19 cellular contexts compared by ENCODE assay signal in genomic region chr21:28899744-28900143, GRCh38.
DNase-seq lines count a peak whose midpoint lies in the region; ATAC-seq and TF ChIP-seq lines count a peak whose summit lies in the region.
"Had no signal": no experiment of that assay in that cellular context is flagged by ENCODE, and none has a peak within 500 bp of the region (broad histone marks: within the 10 kb centered on the region; RNA-seq: fewer than 3 reads in every experiment).

No MANE protein-coding gene starts in this region.

- no peaks in the 10 kb centered on the region for H3K9me3 ChIP-seq in ascending aorta
- no peaks in the 10 kb centered on the region for H3K9me3 ChIP-seq in OCI-LY7 (ENCODE audit: low read length)
- H3K9me3 ChIP-seq: psoas muscle, suprapubic skin had no signal

- H2AFZ ChIP-seq in OCI-LY7 (ENCODE audit: low read length) = no peak overlapping the region

- BruUV-seq in OCI-LY7 (replicated peaks; lab: Mats Ljungman, UMichigan) = no TSS peak

- CTCF ChIA-PET in OCI-LY7 (lab: Charles Lee; ENCODE audit: unreplicated experiment) = no interaction called here

- intact Hi-C loops in ascending aorta (cut with DNase I) (loop anchor here (5.0 kb wide), 3 partner anchors 38 to 142 kb away; no protein-coding TSS in a partner anchor), OCI-LY7 (cut with micrococcal nuclease; ENCODE audit: unreplicated experiment) (no loop called here)

- H3K4me2 ChIP-seq in OCI-LY7 (ENCODE audit: low read length) = no peak overlapping the region
- H3K4me2 ChIP-seq: BLaER1 had no signal

- H3K4me1 Mint-ChIP-seq in naive thymus-derived CD8-positive, alpha-beta T cell = no peaks in the 10 kb centered on the region
- H3K4me1 Mint-ChIP-seq: central memory CD8-positive, alpha-beta T cell; memory B cell had no signal

- TF ChIP-seq CTCF in AG09309 (IDR thresholded peaks at IDR 0.05; ENCODE audit: control insufficient read depth, insufficient read depth, low read depth, low read length, missing control alignments) = no peak
- TF ChIP-seq CTCF in ascending aorta (IDR thresholded peaks at IDR 0.05) = no peak
- TF ChIP-seq CTCF in foreskin fibroblast (IDR thresholded peaks at IDR 0.05; ENCODE audit: low read depth, low read length) = no peak
- no peak for TF ChIP-seq CTCF in OCI-LY7 (conservative IDR thresholded peaks at IDR 0.05; ENCODE audit: low read length)

- H3K27me3 ChIP-seq in ascending aorta = no peaks in the 10 kb centered on the region
- H3K27me3 ChIP-seq: BLaER1, suprapubic skin had no signal

- no peaks in the 10 kb centered on the region for H3K79me2 ChIP-seq in OCI-LY7 (ENCODE audit: insufficient read depth, low read depth, low read length)

- peaks cover 2 to 36% of the 10 kb centered on the region in 2 donors for H3K4me1 ChIP-seq in ascending aorta
- H3K4me1 ChIP-seq in OCI-LY7 (ENCODE audit: insufficient read depth, low read length, poor library complexity, severe bottlenecking) = no peaks in the 10 kb centered on the region
- H3K4me1 ChIP-seq: BLaER1, psoas muscle, suprapubic skin had no signal

- H3K4me3 ChIP-seq in AG09309 (ENCODE audit: control insufficient read depth, low read depth, low read length) = no peak overlapping the region
- H3K4me3 ChIP-seq in ascending aorta = peak overlapping the region; percentile 18 to 21
- H3K4me3 ChIP-seq in foreskin fibroblast (ENCODE audit: low read depth in 1 of 2, low read length in 2 of 2) = no peak overlapping the region
- no peak overlapping the region for H3K4me3 ChIP-seq in OCI-LY7 (ENCODE audit: low read depth, low read length, poor library complexity, severe bottlenecking)
- H3K4me3 ChIP-seq: BLaER1, psoas muscle, suprapubic skin had no signal

- ATAC-seq in naive thymus-derived CD8-positive, alpha-beta T cell = no peak
- ATAC-seq in HG02623 (IDR thresholded peaks at IDR 0.05; ENCODE audit: unreplicated experiment) = no peak
- ATAC-seq: psoas muscle had no signal

- H3K36me3 ChIP-seq in ascending aorta (no peaks in the 10 kb centered on the region), OCI-LY7 (ENCODE audit: insufficient read depth, low read length) (no peaks in the 10 kb centered on the region)
- H3K36me3 ChIP-seq: BLaER1, suprapubic skin had no signal

- no peaks in the 10 kb centered on the region for H3K9me2 ChIP-seq in OCI-LY7 (ENCODE audit: insufficient read depth, low read length)

- POLR2A ChIA-PET in naive thymus-derived CD8-positive, alpha-beta T cell (lab: Charles Lee) = no interaction called here
- POLR2A ChIA-PET in OCI-LY7 (lab: Charles Lee) = no interaction called here

- H3K27ac ChIP-seq in ascending aorta (peak overlapping the region; percentile 65 to 76), OCI-LY7 (ENCODE audit: low read depth, low read length, poor library complexity, severe bottlenecking) (no peak overlapping the region)
- H3K27ac ChIP-seq: BLaER1, psoas muscle, suprapubic skin had no signal

- H3K4me3 Mint-ChIP-seq in naive thymus-derived CD8-positive, alpha-beta T cell = no peak overlapping the region
- H3K4me3 Mint-ChIP-seq: central memory CD8-positive, alpha-beta T cell; memory B cell; nephron progenitor cell had no signal

- DNase-seq in AG09309 (ENCODE audit: low read depth) (peak; percentile 59), HS-5 (ENCODE audit: low read depth) (peak; percentile 28), ascending aorta (ENCODE audit: low spot score in 2 of 2) (no peak), foreskin fibroblast (peak; percentile 22 to 68), OCI-LY7 (ENCODE audit: low spot score) (no peak), cerebellar nuclear complex (lab: John Stamatoyannopoulos, UW) (no peak)
- no peak for DNase-seq in naive thymus-derived CD8-positive, alpha-beta T cell
- DNase-seq: activated CD8-positive, alpha-beta memory T cell treated with anti-CD3 and anti-CD28 coated beads, Interleukin-2, amount 50 U/mL, for 4 hours; activated naive CD4-positive, alpha-beta T cell treated with anti-CD3 and anti-CD28 coated beads, Interleukin-2, amount 50 U/mL, for 16 hours; DMS 273 treated with DMSO at 0.1 percent for 48 hours; NCI-H2107; NCI-H748 treated with DMSO at 0.1 percent for 48 hours; nephron progenitor cell; psoas muscle had no signal

- H3K9me3 Mint-ChIP-seq in naive thymus-derived CD8-positive, alpha-beta T cell = peaks cover 0 to 10% (median 0%) of the 10 kb centered on the region in 9 donors
- H3K9me3 Mint-ChIP-seq: central memory CD8-positive, alpha-beta T cell had no signal

- peaks cover 0 to 8% (median 0%) of the 10 kb centered on the region in 3 donors for H3K36me3 Mint-ChIP-seq in naive thymus-derived CD8-positive, alpha-beta T cell
- H3K36me3 Mint-ChIP-seq: memory B cell had no signal

- peaks cover 0 to 11% (median 0%) of the 10 kb centered on the region in 5 donors for H3K27me3 Mint-ChIP-seq in naive thymus-derived CD8-positive, alpha-beta T cell

- H3K27ac Mint-ChIP-seq in naive thymus-derived CD8-positive, alpha-beta T cell = no peak overlapping the region
- H3K27ac Mint-ChIP-seq: memory B cell, nephron progenitor cell had no signal

- H4K20me1 ChIP-seq in OCI-LY7 (ENCODE audit: insufficient read depth, low read length) = no peaks in the 10 kb centered on the region
- H4K20me1 ChIP-seq: BLaER1 had no signal

Comparison
In these comparisons a context has a peak if more than half of its experiments do, and no peak if none do; other contexts are left out.
1. DNase-seq: peak in AG09309 (single experiment), HS-5 (single experiment) and foreskin fibroblast (2 of 2); none in ascending aorta (0 of 2), naive thymus-derived CD8-positive, alpha-beta T cell (0 of 10), OCI-LY7 (single experiment) and cerebellar nuclear complex (0 of 2).
2. H3K4me3 ChIP-seq: peak in ascending aorta (2 of 2); none in AG09309 (single experiment), foreskin fibroblast (0 of 2) and OCI-LY7 (single experiment).